Comparison of ENCODE assay signal across 28 cellular contexts in genomic region chr15:67537771-67538170, GRCh38.
"Had no signal": no experiment of that assay in that cellular context is flagged by ENCODE, and none has a peak within 500 bp of the region (broad histone marks: within the 10 kb centered on the region; RNA-seq: fewer than 3 reads in every experiment).

No MANE protein-coding gene starts in this region.

- ATAC-seq: esophagus mucosa; gastrocnemius medialis; left lung; naive thymus-derived CD4-positive, alpha-beta T cell; pancreas; right lobe of liver; stimulated activated effector memory CD8-positive, alpha-beta T cell treated with anti-CD3 and anti-CD28 coated beads, Interleukin-12 subunit alpha, Interleukin-12 subunit beta, amount 100 ng/mL, for 72 hours had no signal

- H3K4me3 ChIP-seq: colonic mucosa, gastrocnemius medialis, left lung, pancreas, right lobe of liver, smooth muscle cell, stomach, testis, tibial artery, upper lobe of left lung, uterus had no signal

- DNase-seq: colonic mucosa; effector CD8-positive, alpha-beta T cell; endodermal cell; foreskin fibroblast; gastrocnemius medialis; head of caudate nucleus; kidney; left lung; mesendoderm; midbrain; naive thymus-derived CD4-positive, alpha-beta T cell; pancreas; right lobe of liver; stimulated activated CD4-positive, alpha-beta T cell treated with anti-CD3 and anti-CD28 coated beads, Interleukin-12 subunit alpha, Interleukin-12 subunit beta, amount 100 ng/mL, for 4 hours; stimulated activated CD4-positive, alpha-beta T cell treated with anti-CD3 and anti-CD28 coated beads, Interleukin-2, amount 100 ng/mL, for 24 hours; stimulated activated CD4-positive, alpha-beta T cell treated with anti-CD3 and anti-CD28 coated beads, Interleukin-4, amount 100 ng/mL, for 24 hours; stimulated activated naive CD4-positive, alpha-beta T cell treated with Interleukin-2 at 50 U/mL for 16 hours; stomach; testis; tibial artery; upper lobe of left lung; uterus had no signal

- FAIRE-seq: kidney, pancreas had no signal

- H3K27ac Mint-ChIP-seq: dendritic cell treated with granulocyte-macrophage colony-stimulating factor and Interleukin-4, amounts not matched to agents 40 ng/mL and 50 ng/mL, for 4 days; endodermal cell; stimulated activated effector memory CD8-positive, alpha-beta T cell treated with anti-CD3 and anti-CD28 coated beads, Interleukin-12 subunit alpha, Interleukin-12 subunit beta, amount 100 ng/mL, for 72 hours had no signal

- H3K9me3 ChIP-seq: colonic mucosa, gastrocnemius medialis, left lung, neutrophil, pancreas, right lobe of liver, stomach, testis, tibial artery, upper lobe of left lung, uterus had no signal

- H3K4me3 Mint-ChIP-seq: dendritic cell treated with granulocyte-macrophage colony-stimulating factor and Interleukin-4, amounts not matched to agents 40 ng/mL and 50 ng/mL, for 4 days; endodermal cell; stimulated activated effector memory CD8-positive, alpha-beta T cell treated with anti-CD3 and anti-CD28 coated beads, Interleukin-12 subunit alpha, Interleukin-12 subunit beta, amount 100 ng/mL, for 72 hours had no signal

- H3K9me3 Mint-ChIP-seq: dendritic cell treated with granulocyte-macrophage colony-stimulating factor and Interleukin-4, amounts not matched to agents 40 ng/mL and 50 ng/mL, for 4 days; endodermal cell; naive thymus-derived CD4-positive, alpha-beta T cell; stimulated activated effector memory CD8-positive, alpha-beta T cell treated with anti-CD3 and anti-CD28 coated beads, Interleukin-12 subunit alpha, Interleukin-12 subunit beta, amount 100 ng/mL, for 72 hours had no signal

- H3K36me3 ChIP-seq: colonic mucosa, gastrocnemius medialis, left lung, neutrophil, pancreas, right lobe of liver, stomach, tibial artery, upper lobe of left lung, uterus had no signal

- H3K4me1 Mint-ChIP-seq: endodermal cell had no signal

- H3K27ac ChIP-seq: colonic mucosa, epithelial cell of prostate, gastrocnemius medialis, left lung, neutrophil, pancreas, right lobe of liver, stomach, testis, tibial artery, upper lobe of left lung, uterus had no signal

- H3K4me1 ChIP-seq: colonic mucosa, testis, uterus had no signal
